1 cellular context compared by ENCODE assay signal in the genomic region with DNA sequence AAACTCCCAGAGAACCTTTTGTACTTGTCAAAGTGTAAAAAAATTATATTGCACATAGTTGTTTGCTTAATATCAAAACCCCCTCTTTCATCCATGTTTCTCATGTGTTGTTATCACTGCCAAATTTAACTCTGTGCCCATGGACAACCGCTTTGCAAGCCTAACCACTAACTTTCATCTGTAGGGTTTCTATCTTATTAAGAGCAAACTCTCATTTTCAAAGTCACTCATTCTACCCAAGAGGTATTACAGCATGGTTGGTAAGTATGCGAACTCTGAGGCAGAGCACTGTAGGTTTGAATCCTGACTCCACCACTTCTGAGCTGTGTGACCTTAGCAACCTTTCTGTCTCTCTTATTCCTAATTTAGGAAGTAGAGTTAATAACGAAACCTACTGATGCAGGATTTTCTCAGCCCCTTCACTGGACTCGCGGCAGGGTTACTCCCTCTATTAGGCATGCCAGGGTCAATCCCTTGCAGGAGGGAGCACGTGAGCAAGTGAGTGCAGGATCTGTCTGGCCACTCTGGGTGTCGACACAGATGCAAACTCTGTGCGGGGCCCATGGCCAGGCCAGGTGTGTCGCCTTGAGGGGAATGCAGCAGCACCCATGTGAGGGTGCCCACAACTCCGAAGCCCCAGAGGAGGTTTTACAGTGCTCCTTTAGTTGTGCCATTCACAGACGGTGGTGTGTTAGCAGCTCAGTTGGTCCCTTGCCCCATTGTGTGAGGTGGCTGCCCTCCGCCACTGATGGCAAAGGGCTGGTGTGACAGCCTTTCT.
TF ChIP-seq lines count a peak whose summit lies in the region.

No MANE protein-coding gene starts in this region.

TF ChIP-seq in HepG2, 621 proteins besides CTCF, POLR2A, EP300 and RAD21 (continued from another document):
- TF ChIP-seq, protein P1, sequence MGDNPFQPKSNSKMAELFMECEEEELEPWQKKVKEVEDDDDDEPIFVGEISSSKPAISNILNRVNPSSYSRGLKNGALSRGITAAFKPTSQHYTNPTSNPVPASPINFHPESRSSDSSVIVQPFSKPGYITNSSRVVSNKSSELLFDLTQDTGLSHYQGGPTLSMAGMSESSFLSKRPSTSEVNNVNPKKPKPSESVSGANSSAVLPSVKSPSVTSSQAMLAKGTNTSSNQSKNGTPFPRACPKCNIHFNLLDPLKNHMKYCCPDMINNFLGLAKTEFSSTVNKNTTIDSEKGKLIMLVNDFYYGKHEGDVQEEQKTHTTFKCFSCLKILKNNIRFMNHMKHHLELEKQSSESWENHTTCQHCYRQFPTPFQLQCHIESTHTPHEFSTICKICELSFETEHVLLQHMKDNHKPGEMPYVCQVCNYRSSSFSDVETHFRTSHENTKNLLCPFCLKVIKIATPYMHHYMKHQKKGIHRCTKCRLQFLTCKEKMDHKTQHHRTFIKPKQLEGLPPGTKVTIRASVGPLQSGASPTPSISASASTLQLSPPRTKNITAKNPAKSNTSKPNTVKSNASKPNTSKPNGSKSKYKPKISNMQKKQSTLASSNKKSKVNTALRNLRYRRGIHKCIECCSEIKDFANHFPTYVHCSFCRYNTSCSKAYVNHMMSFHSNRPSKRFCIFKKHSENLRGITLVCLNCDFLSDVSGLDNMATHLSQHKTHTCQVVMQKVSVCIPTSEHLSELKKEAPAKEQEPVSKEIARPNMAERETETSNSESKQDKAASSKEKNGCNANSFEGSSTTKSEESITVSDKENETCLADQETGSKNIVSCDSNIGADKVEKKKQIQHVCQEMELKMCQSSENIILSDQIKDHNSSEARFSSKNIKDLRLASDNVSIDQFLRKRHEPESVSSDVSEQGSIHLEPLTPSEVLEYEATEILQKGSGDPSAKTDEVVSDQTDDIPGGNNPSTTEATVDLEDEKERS (CRISPR knock-in tag; IDR thresholded peaks at IDR 0.05): no peak
- TF ChIP-seq, protein P2, sequence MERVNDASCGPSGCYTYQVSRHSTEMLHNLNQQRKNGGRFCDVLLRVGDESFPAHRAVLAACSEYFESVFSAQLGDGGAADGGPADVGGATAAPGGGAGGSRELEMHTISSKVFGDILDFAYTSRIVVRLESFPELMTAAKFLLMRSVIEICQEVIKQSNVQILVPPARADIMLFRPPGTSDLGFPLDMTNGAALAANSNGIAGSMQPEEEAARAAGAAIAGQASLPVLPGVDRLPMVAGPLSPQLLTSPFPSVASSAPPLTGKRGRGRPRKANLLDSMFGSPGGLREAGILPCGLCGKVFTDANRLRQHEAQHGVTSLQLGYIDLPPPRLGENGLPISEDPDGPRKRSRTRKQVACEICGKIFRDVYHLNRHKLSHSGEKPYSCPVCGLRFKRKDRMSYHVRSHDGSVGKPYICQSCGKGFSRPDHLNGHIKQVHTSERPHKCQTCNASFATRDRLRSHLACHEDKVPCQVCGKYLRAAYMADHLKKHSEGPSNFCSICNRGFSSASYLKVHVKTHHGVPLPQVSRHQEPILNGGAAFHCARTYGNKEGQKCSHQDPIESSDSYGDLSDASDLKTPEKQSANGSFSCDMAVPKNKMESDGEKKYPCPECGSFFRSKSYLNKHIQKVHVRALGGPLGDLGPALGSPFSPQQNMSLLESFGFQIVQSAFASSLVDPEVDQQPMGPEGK (CRISPR knock-in tag; IDR thresholded peaks at IDR 0.05): no peak
